5 cellular contexts compared by ENCODE assay signal in the genomic region with DNA sequence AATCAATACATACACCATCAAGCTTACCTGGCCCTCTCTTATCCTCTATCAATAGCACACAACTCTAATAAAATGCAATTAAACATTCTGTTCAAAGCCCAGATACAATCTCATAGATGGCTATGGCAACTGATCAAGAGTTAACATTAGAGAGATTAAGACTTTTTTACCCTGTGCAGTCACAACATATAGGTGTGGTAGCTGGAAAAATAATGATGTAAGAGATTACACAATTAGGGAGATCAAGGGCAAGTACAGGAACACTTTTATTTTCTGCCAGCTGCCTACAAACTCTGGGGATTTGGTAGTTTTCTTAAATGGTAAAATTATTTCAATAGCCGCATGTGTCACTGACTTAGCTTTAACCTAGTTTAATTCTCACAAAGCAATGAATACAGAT. TPM values are rescaled to one million over a fixed set of nuclear protein-coding genes. Genes with fewer than 3 reads are reported as not detected.
"Had no signal": no experiment of that assay in that cellular context is flagged by ENCODE, and none has a peak within 500 bp of the region (broad histone marks: within the 10 kb centered on the region; RNA-seq: fewer than 3 reads in every experiment).

No MANE protein-coding gene starts in this region.

RNA-seq across cellular contexts. Expression of a gene that starts 42.8 kb away (rescaled TPM):
- total RNA-seq: activated CD4-positive, alpha-beta T cell treated with anti-CD3 and anti-CD28 coated beads, Interleukin-2, amount 10 ng/mL, durations not matched to agents 24 days and 14 days; LHCN-M2; M059J; SJSA1; T-helper 1 cell treated with Interleukin-12 subunit alpha and Interleukin-12 subunit beta and Interleukin-4 antibody, amounts not matched to agents 30 ng/mL and 1 ng/mL, for 36 hours had no signal
